29 cellular contexts compared by ENCODE assay signal in genomic region chr20:31654534-31654933, GRCh38. TPM values are rescaled to one million over a fixed set of nuclear protein-coding genes. Genes with fewer than 3 reads are reported as not detected.
"Had no signal": no experiment of that assay in that cellular context is flagged by ENCODE, and none has a peak within 500 bp of the region (broad histone marks: within the 10 kb centered on the region; RNA-seq: fewer than 3 reads in every experiment).

No MANE protein-coding gene starts in this region.

- H3K4me3 Mint-ChIP-seq: dendritic cell treated with granulocyte-macrophage colony-stimulating factor and Interleukin-4, amounts not matched to agents 40 ng/mL and 50 ng/mL, for 4 days; endodermal cell; memory B cell; mesothelial cell of epicardium; naive B cell; nephron progenitor cell; stimulated activated effector memory CD8-positive, alpha-beta T cell treated with anti-CD3 and anti-CD28 coated beads, Interleukin-12 subunit alpha, Interleukin-12 subunit beta, amount 100 ng/mL, for 72 hours had no signal

- H3K9me3 ChIP-seq: gastrocnemius medialis, mucosa of descending colon, prostate gland, right atrium auricular region, sigmoid colon, stomach, thyroid gland, vagina had no signal

- H3K27ac Mint-ChIP-seq: dendritic cell treated with granulocyte-macrophage colony-stimulating factor and Interleukin-4, amounts not matched to agents 40 ng/mL and 50 ng/mL, for 4 days; endodermal cell; memory B cell; mesothelial cell of epicardium; naive B cell; nephron progenitor cell; stimulated activated effector memory CD8-positive, alpha-beta T cell treated with anti-CD3 and anti-CD28 coated beads, Interleukin-12 subunit alpha, Interleukin-12 subunit beta, amount 100 ng/mL, for 72 hours had no signal

- H3K27me3 Mint-ChIP-seq: naive B cell had no signal

- H3K36me3 Mint-ChIP-seq: memory B cell, mesothelial cell of epicardium, naive B cell had no signal

- H3K36me3 ChIP-seq: gastrocnemius medialis, prostate gland, right atrium auricular region, sigmoid colon, stomach, thyroid gland, vagina had no signal

- H3K9me3 Mint-ChIP-seq: dendritic cell treated with granulocyte-macrophage colony-stimulating factor and Interleukin-4, amounts not matched to agents 40 ng/mL and 50 ng/mL, for 4 days; endodermal cell; memory B cell; mesothelial cell of epicardium; naive B cell; nephron progenitor cell; stimulated activated effector memory CD8-positive, alpha-beta T cell treated with anti-CD3 and anti-CD28 coated beads, Interleukin-12 subunit alpha, Interleukin-12 subunit beta, amount 100 ng/mL, for 72 hours had no signal

- H3K27me3 ChIP-seq: right atrium auricular region, sigmoid colon, stomach, thyroid gland, vagina had no signal

- H3K27ac ChIP-seq: epithelial cell of prostate, gastrocnemius medialis, right atrium auricular region, stomach, thyroid gland, vagina had no signal

- H3K4me1 Mint-ChIP-seq: endodermal cell; nephron progenitor cell; stimulated activated effector memory CD8-positive, alpha-beta T cell treated with anti-CD3 and anti-CD28 coated beads, Interleukin-12 subunit alpha, Interleukin-12 subunit beta, amount 100 ng/mL, for 72 hours had no signal

- H3K4me3 ChIP-seq: gastrocnemius medialis, lung, mucosa of descending colon, prostate gland, right atrium auricular region, sigmoid colon, stomach, thyroid gland, vagina had no signal

- ATAC-seq: esophagus mucosa; mucosa of descending colon; stimulated activated effector memory CD8-positive, alpha-beta T cell treated with anti-CD3 and anti-CD28 coated beads, Interleukin-12 subunit alpha, Interleukin-12 subunit beta, amount 100 ng/mL, for 72 hours had no signal

- DNase-seq: effector CD8-positive, alpha-beta T cell; endodermal cell; foreskin fibroblast; gastrocnemius medialis; head of caudate nucleus; mucosa of descending colon; naive B cell; nephron progenitor cell; nucleus accumbens; sigmoid colon; stimulated activated CD4-positive, alpha-beta T cell treated with anti-CD3 and anti-CD28 coated beads, Interleukin-2, amount 100 ng/mL, for 24 hours; stimulated activated CD4-positive, alpha-beta T cell treated with anti-CD3 and anti-CD28 coated beads, Interleukin-4, amount 100 ng/mL, for 24 hours; stimulated activated naive CD4-positive, alpha-beta T cell treated with Interleukin-2 at 50 U/mL for 16 hours; stomach; thyroid gland; trophoblast cell had no signal

RNA-seq across cellular contexts. Expression of gene COX4I2, which starts 16.8 kb away (rescaled TPM):
- total RNA-seq: endodermal cell, glomerular endothelial cell, osteocyte, temporal lobe had no signal
